Comparison of ENCODE assay signal across 19 cellular contexts in the genomic region with DNA sequence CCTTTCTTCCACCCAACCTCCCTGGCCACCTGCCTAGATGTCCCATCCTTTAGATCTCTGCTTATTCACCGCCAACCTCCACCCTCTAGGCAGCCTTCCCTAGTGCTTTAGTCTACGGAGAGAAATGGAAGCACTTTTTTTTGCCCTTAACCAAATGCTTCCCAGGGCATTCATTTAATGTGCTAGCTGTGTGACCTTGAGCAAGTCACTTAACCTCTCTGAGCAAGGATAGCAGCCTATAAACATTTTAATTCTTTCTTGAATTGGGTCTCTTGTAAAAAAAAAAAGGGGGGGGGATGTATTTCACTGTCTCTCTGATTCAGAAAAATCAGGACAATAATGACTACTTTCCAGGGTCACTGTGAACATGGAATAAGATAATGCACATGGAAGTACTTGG. TPM values are rescaled to one million over a fixed set of nuclear protein-coding genes. Genes with fewer than 3 reads are reported as not detected.
"Had no signal": no experiment of that assay in that cellular context is flagged by ENCODE, and none has a peak within 500 bp of the region (broad histone marks: within the 10 kb centered on the region; RNA-seq: fewer than 3 reads in every experiment).

No MANE protein-coding gene starts in this region.

- ATAC-seq: foreskin keratinocyte, gastroesophageal sphincter, heart right ventricle, left cardiac atrium, left lung, left ventricle myocardium superior, lower lobe of right lung, mucosa of descending colon had no signal

- DNase-seq: dermis blood vessel endothelial cell; dorsolateral prefrontal cortex; effector CD4-positive, alpha-beta T cell; effector memory CD4-positive, alpha-beta T cell; foreskin keratinocyte; head of caudate nucleus; heart right ventricle; hippocampal formation; left cardiac atrium; left lung; left ventricle myocardium superior; lower lobe of right lung; mesenchymal stem cell; mucosa of descending colon; naive B cell had no signal

- H3K9me3 ChIP-seq: esophagus muscularis mucosa, gastroesophageal sphincter, heart right ventricle, left lung, lower lobe of right lung, mucosa of descending colon had no signal

- H3K36me3 ChIP-seq: esophagus muscularis mucosa, gastroesophageal sphincter, heart right ventricle, left lung, lower lobe of right lung had no signal

- H3K4me3 ChIP-seq: coronary artery, dorsolateral prefrontal cortex, esophagus muscularis mucosa, gastroesophageal sphincter, heart right ventricle, left lung, lower lobe of right lung, mucosa of descending colon had no signal

- H3K4me3 Mint-ChIP-seq: mesothelial cell of epicardium, naive B cell had no signal

- H3K36me3 Mint-ChIP-seq: mesothelial cell of epicardium had no signal

- H3K4me1 ChIP-seq: foreskin keratinocyte had no signal

- H3K9me3 Mint-ChIP-seq: mesothelial cell of epicardium had no signal

- H3K27ac Mint-ChIP-seq: mesothelial cell of epicardium, naive B cell had no signal

- H3K27ac ChIP-seq: coronary artery, dorsolateral prefrontal cortex, esophagus muscularis mucosa, foreskin keratinocyte, gastroesophageal sphincter, heart right ventricle, left lung, lower lobe of right lung had no signal

RNA-seq across cellular contexts. Expression of gene INSYN1, which starts 3.2 kb away (rescaled TPM):
- total RNA-seq: dermis blood vessel endothelial cell had no signal
